In the genomic region with DNA sequence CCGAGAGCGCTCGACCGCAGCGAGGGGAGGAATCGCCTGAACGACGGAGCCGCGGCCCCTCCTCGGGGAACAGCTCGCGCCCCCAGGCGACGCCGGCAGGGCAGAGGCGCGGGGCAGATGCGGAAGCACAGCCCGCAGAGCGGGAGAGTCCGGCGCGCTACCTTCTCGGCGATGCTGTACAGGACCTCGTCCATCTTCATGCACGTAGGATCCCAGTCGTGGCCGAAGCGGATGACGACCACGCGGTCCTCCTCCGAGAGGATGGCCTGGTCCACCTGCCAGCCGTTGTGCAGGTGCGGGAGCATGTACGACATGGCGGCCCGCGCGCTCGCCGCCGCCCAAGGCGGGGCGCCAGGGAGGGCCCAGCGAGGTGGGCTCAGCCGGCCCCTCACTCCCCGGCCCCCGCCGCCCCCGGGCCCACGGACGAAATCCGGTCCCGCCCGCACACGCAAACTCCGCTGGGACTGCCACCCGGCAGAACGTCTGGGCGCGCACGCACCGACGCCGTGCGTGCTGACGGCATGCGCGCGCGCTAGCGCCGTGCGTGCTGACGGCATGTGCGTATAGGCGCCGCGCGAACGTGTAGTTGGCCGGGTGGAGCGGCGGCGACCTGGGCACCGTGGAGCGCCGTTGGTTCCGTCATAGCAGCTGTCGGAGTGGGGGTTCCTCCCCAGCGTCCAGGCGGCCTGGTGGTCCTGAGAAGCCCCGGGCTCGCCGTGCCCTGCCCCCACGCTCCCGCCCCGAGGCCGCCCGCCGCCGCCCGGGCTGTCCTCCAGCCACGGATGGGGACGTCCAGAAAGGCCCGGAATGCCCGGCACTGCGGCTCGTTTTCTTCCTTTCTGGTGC, we compare ENCODE assay signal across 8 cellular contexts. TPM values are rescaled to one million over a fixed set of nuclear protein-coding genes. Genes with fewer than 3 reads are reported as not detected.
A peak's percentile ranks its signal among the peaks of the same experiment; 100 is the strongest.
DNase-seq lines count a peak whose midpoint lies in the region; ATAC-seq and TF ChIP-seq lines count a peak whose summit lies in the region.

A gene with protein sequence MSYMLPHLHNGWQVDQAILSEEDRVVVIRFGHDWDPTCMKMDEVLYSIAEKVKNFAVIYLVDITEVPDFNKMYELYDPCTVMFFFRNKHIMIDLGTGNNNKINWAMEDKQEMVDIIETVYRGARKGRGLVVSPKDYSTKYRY (minus strand): TSS at position 485 of the 846 bp plus-strand sequence. CDS start 171 bp downstream, at position 314.

- H3K27me3 Mint-ChIP-seq in activated T-helper 17 cell treated with anti-CD3 and anti-CD28 coated beads, Interleukin-2, amount 50 U/mL, for 72 hours: no peaks in the 10 kb centered on the region
- peaks cover 0 to 3% of the 10 kb centered on the region in 2 donors for H3K27me3 Mint-ChIP-seq in natural killer cell treated with Interleukin-12 subunit alpha and Interleukin-12 subunit beta and Interleukin-15 and Interleukin-18, amount 100 ng/mL, for 72 hours

- peak; percentile 97 for ATAC-seq in GM21723 (IDR thresholded peaks at IDR 0.05; ENCODE audit: unreplicated experiment)
- ATAC-seq in activated T-helper 17 cell treated with anti-CD3 and anti-CD28 coated beads, Interleukin-2, amount 50 U/mL, for 72 hours (replicated peaks): peak; percentile 99
- ATAC-seq in natural killer cell treated with Interleukin-12 subunit alpha and Interleukin-12 subunit beta and Interleukin-15 and Interleukin-18, amount 100 ng/mL, for 72 hours: peak; percentile 99
- peak; percentile 98 for ATAC-seq in stimulated activated naive CD8-positive, alpha-beta T cell treated with anti-CD3 and anti-CD28 coated beads, Interleukin-15, Interleukin-2, amounts not matched to agents 100 U/mL and 50 U/mL, for 24 hours

- CTCF ChIA-PET in RWPE1 (lab: Yijun Ruan, JAX): no interaction called here

- peak within 1 kb of the TSS; percentile 94 for H3K27ac Mint-ChIP-seq in activated T-helper 17 cell treated with anti-CD3 and anti-CD28 coated beads, Interleukin-2, amount 50 U/mL, for 72 hours
- H3K27ac Mint-ChIP-seq in natural killer cell treated with Interleukin-12 subunit alpha and Interleukin-12 subunit beta and Interleukin-15 and Interleukin-18, amount 100 ng/mL, for 72 hours: peak within 1 kb of the TSS; percentile 90 to 92

- peak within 1 kb of the TSS; percentile 95 for H3K4me3 Mint-ChIP-seq in activated T-helper 17 cell treated with anti-CD3 and anti-CD28 coated beads, Interleukin-2, amount 50 U/mL, for 72 hours
- H3K4me3 Mint-ChIP-seq in natural killer cell treated with Interleukin-12 subunit alpha and Interleukin-12 subunit beta and Interleukin-15 and Interleukin-18, amount 100 ng/mL, for 72 hours: peak within 1 kb of the TSS; percentile 96

- DNase-seq in Daoy (ENCODE audit: low read depth) (peak; percentile 91), KG1 (lab: John Stamatoyannopoulos, UW) (peak; percentile 67), RWPE1 (ENCODE audit: low spot score) (peak; percentile 62), fibroblast of mammary gland (ENCODE audit: low read depth) (peak; percentile 86)
- DNase-seq in natural killer cell treated with Interleukin-12 subunit alpha and Interleukin-12 subunit beta and Interleukin-15 and Interleukin-18, amount 100 ng/mL, for 72 hours (ENCODE audit: low spot score): peak; percentile 90
- peak; percentile 87 for DNase-seq in stimulated activated naive CD8-positive, alpha-beta T cell treated with anti-CD3 and anti-CD28 coated beads, Interleukin-15, Interleukin-2, amounts not matched to agents 100 U/mL and 50 U/mL, for 24 hours

- H3K4me3 ChIP-seq in fibroblast of mammary gland (ENCODE audit: control insufficient read depth, low read depth, low read length): peak within 1 kb of the TSS; percentile 74

- TF ChIP-seq CTCF in RWPE1 (conservative IDR thresholded peaks at IDR 0.05; ENCODE audit: low read depth) (no peak; the same call in 1 of the 2 replicates), fibroblast of mammary gland (conservative IDR thresholded peaks at IDR 0.05; ENCODE audit: control insufficient read depth, insufficient read depth, low read depth, low read length) (no peak)

- POLR2A ChIA-PET in RWPE1 (lab: Yijun Ruan, JAX; ENCODE audit: low non-redundant PET): interaction anchor here (0.7 kb wide), 1 partner anchor 146 kb away, joined by 3 read pairs; no protein-coding TSS in a partner anchor

- H3K9me3 Mint-ChIP-seq in activated T-helper 17 cell treated with anti-CD3 and anti-CD28 coated beads, Interleukin-2, amount 50 U/mL, for 72 hours: no peaks in the 10 kb centered on the region
- no peaks in the 10 kb centered on the region for H3K9me3 Mint-ChIP-seq in natural killer cell treated with Interleukin-12 subunit alpha and Interleukin-12 subunit beta and Interleukin-15 and Interleukin-18, amount 100 ng/mL, for 72 hours

- H3K36me3 Mint-ChIP-seq in activated T-helper 17 cell treated with anti-CD3 and anti-CD28 coated beads, Interleukin-2, amount 50 U/mL, for 72 hours (ENCODE audit: low read depth): peaks cover 45% of the 10 kb centered on the region
- H3K36me3 Mint-ChIP-seq in natural killer cell treated with Interleukin-12 subunit alpha and Interleukin-12 subunit beta and Interleukin-15 and Interleukin-18, amount 100 ng/mL, for 72 hours: no peaks in the 10 kb centered on the region

- peak within 1 kb of the TSS; percentile 92 for H3K27ac ChIP-seq in RWPE1

- peaks cover 19% of the 10 kb centered on the region for H3K4me1 Mint-ChIP-seq in activated T-helper 17 cell treated with anti-CD3 and anti-CD28 coated beads, Interleukin-2, amount 50 U/mL, for 72 hours
- H3K4me1 Mint-ChIP-seq in natural killer cell treated with Interleukin-12 subunit alpha and Interleukin-12 subunit beta and Interleukin-15 and Interleukin-18, amount 100 ng/mL, for 72 hours (ENCODE audit: low read depth in 2 of 2): peaks cover 23 to 27% of the 10 kb centered on the region in 2 donors

RNA-seq across cellular contexts. Expression of the gene that starts here (rescaled TPM):
- 91.5 and 160 TPM in 2 replicates for total RNA-seq in Daoy (2014; rRNA removed; shearing (Covaris generic))
- total RNA-seq in activated T-helper 17 cell treated with anti-CD3 and anti-CD28 coated beads, Interleukin-2, amount 50 U/mL, for 72 hours: 100 to 1,000 TPM; 115 to 197 TPM
- total RNA-seq in natural killer cell treated with Interleukin-12 subunit alpha and Interleukin-12 subunit beta and Interleukin-15 and Interleukin-18, amount 100 ng/mL, for 72 hours: 100 to 1,000 TPM in 1 of 2 donors, 10 to 100 TPM in 1; 97.2 to 143 TPM

Comparison
In these comparisons a context has a peak if more than half of its experiments do, and no peak if none do; other contexts are left out.
1. Peak in every context shown above with its lines: DNase-seq, ATAC-seq, H3K4me3 ChIP-seq and H3K27ac ChIP-seq.